8 cellular contexts compared by ENCODE assay signal in the genomic region with DNA sequence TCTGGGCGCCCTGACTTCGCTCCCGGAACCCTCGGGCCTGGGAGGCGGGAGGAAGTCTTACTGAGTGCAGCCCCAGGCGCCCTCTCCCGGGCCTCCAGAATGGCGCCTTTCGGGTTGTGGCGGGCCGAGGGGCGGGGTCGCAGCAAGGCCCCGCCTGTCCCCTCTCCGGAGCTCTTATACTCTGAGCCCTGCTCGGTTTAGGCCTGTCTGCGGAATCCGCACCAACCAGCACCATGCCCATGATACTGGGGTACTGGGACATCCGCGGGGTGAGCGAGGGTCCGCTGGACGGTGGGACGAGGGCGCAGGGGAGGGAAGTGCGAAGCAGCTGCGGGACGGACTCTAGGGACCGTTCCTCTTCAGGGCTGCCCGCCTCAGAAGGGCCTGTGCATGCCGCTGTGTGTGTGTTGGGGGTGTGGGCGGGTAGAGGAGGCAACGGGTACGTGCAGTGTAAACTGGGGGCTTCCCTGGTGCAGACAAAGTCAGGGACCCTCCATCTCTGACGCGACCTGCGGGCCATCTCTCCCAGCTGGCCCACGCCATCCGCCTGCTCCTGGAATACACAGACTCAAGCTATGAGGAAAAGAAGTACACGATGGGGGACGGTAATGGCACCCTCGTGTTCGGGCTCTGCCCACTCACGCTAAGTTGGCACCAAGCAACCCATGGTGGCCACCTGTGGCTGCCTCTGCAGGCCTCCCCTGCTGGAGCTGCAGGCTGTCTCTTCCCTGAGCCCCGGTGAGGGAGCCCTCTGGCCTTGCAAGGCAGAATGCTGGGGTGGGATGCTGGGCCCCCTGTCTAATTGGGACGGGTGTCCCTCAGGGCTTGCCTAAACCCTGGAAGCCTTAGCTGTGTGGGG. TPM values are rescaled to one million over a fixed set of nuclear protein-coding genes. Genes with fewer than 3 reads are reported as not detected.
A peak's percentile ranks its signal among the peaks of the same experiment; 100 is the strongest.
DNase-seq lines count a peak whose midpoint lies in the region; ATAC-seq and TF ChIP-seq lines count a peak whose summit lies in the region.

A gene (plus strand): TSS at position 177 of the 859 bp plus-strand sequence. CDS start 57 bp downstream, at position 234.

- H3K9me3 ChIP-seq in A673 (ENCODE audit: low read depth, low read length, poor library complexity, severe bottlenecking) (no peaks in the 10 kb centered on the region), muscle layer of colon (ENCODE audit: low read length) (no peaks in the 10 kb centered on the region), gastrocnemius medialis (no peaks in the 10 kb centered on the region)

- TSS peak; percentile 28 for BruUV-seq in A673 (replicated peaks; lab: Mats Ljungman, UMichigan)

- TF ChIP-seq CTCF in A673 (conservative IDR thresholded peaks at IDR 0.05; ENCODE audit: low read depth, low read length) (peak; percentile 55), gastrocnemius medialis (IDR thresholded peaks at IDR 0.05 in 4 of 5, conservative IDR thresholded peaks at IDR 0.05 in 1 of 5) (peak in 1 of 5 experiments; percentile 75)

- H3K9me3 Mint-ChIP-seq in activated naive CD8-positive, alpha-beta T cell treated with anti-CD3 and anti-CD28 coated beads, Interleukin-2, amount 50 U/mL, for 24 hours, result no peaks in the 10 kb centered on the region
- no peaks in the 10 kb centered on the region for H3K9me3 Mint-ChIP-seq in activated CD4-positive, alpha-beta memory T cell treated with anti-CD3 and anti-CD28 coated beads for 36 hours

- peak within 1 kb of the TSS; percentile 84 for H3K27ac Mint-ChIP-seq in activated naive CD8-positive, alpha-beta T cell treated with anti-CD3 and anti-CD28 coated beads, Interleukin-2, amount 50 U/mL, for 24 hours
- H3K27ac Mint-ChIP-seq in activated CD4-positive, alpha-beta memory T cell treated with anti-CD3 and anti-CD28 coated beads for 36 hours, result no peak within 1 kb of the TSS

- intact Hi-C loops in A673 (cut with micrococcal nuclease; ENCODE audit: unreplicated experiment) (no loop called here), gastrocnemius medialis (cut with DNase I; ENCODE audit: low total_unique reads) (loop anchor here (2.0 kb wide), 1 partner anchor 45 kb away; no protein-coding TSS in a partner anchor)
- intact Hi-C loops in activated CD4-positive, alpha-beta memory T cell treated with anti-CD3 and anti-CD28 coated beads for 36 hours (cut with micrococcal nuclease), result no loop called here

- peaks cover 14% of the 10 kb centered on the region for H3K4me1 Mint-ChIP-seq in activated naive CD8-positive, alpha-beta T cell treated with anti-CD3 and anti-CD28 coated beads, Interleukin-2, amount 50 U/mL, for 24 hours
- H3K4me1 Mint-ChIP-seq in activated CD4-positive, alpha-beta memory T cell treated with anti-CD3 and anti-CD28 coated beads for 36 hours (ENCODE audit: low read depth), result no peaks in the 10 kb centered on the region

- peak in 1 of 2 donors; percentile 22 for TF ChIP-seq POLR2A in gastrocnemius medialis (IDR thresholded peaks at IDR 0.05)

- H3K9ac ChIP-seq in muscle layer of colon (ENCODE audit: low read length), result no peak within 1 kb of the TSS

- H3K27ac ChIP-seq in A673 (ENCODE audit: low read depth, low read length, poor library complexity, severe bottlenecking) (peak within 1 kb of the TSS; percentile 82), muscle layer of colon (ENCODE audit: low read depth, low read length) (peak within 1 kb of the TSS; percentile 56), gastrocnemius medialis (peak within 1 kb of the TSS in 1 of 4 donors; percentile 84)

- peak within 1 kb of the TSS; percentile 64 for H3K4me3 ChIP-seq in A673 (ENCODE audit: low read depth, low read length, poor library complexity, severe bottlenecking)
- peak within 1 kb of the TSS; percentile 42 to 66 for H3K4me3 ChIP-seq in muscle layer of colon (ENCODE audit: low read depth in 1 of 2, low read length in 2 of 2)
- H3K4me3 ChIP-seq in gastrocnemius medialis, result peak within 1 kb of the TSS in 1 of 4 donors; percentile 54

- H3K36me3 ChIP-seq in A673 (ENCODE audit: insufficient read depth, low read length, poor library complexity, severe bottlenecking), result peaks cover 11% of the 10 kb centered on the region
- no peaks in the 10 kb centered on the region for H3K36me3 ChIP-seq in muscle layer of colon (ENCODE audit: insufficient read depth, low read length)
- no peaks in the 10 kb centered on the region for H3K36me3 ChIP-seq in gastrocnemius medialis

- H3K4me3 Mint-ChIP-seq in activated naive CD8-positive, alpha-beta T cell treated with anti-CD3 and anti-CD28 coated beads, Interleukin-2, amount 50 U/mL, for 24 hours, result peak within 1 kb of the TSS; percentile 82
- no peak within 1 kb of the TSS for H3K4me3 Mint-ChIP-seq in activated CD4-positive, alpha-beta memory T cell treated with anti-CD3 and anti-CD28 coated beads for 36 hours

- POLR2A ChIA-PET in A673 (lab: Charles Lee; ENCODE audit: low non-redundant PET), result interaction anchor here (1.3 kb wide), 1 partner anchor 24 kb away, joined by 16 read pairs; a partner anchor contains a TSS
- POLR2A ChIA-PET in activated CD4-positive, alpha-beta memory T cell treated with anti-CD3 and anti-CD28 coated beads for 36 hours (lab: Charles Lee), result no interaction called here

- H3K36me3 Mint-ChIP-seq in activated naive CD8-positive, alpha-beta T cell treated with anti-CD3 and anti-CD28 coated beads, Interleukin-2, amount 50 U/mL, for 24 hours (ENCODE audit: low read depth), result peaks cover 7% of the 10 kb centered on the region
- H3K36me3 Mint-ChIP-seq in activated CD4-positive, alpha-beta memory T cell treated with anti-CD3 and anti-CD28 coated beads for 36 hours, result no peaks in the 10 kb centered on the region

- H3K4me1 ChIP-seq in A673 (ENCODE audit: insufficient read depth, low read length, poor library complexity, severe bottlenecking), result no peaks in the 10 kb centered on the region
- H3K4me1 ChIP-seq in muscle layer of colon (ENCODE audit: insufficient read depth, low read length), result no peaks in the 10 kb centered on the region
- peaks cover 0 to 6% of the 10 kb centered on the region in 2 donors for H3K4me1 ChIP-seq in gastrocnemius medialis

- no peaks in the 10 kb centered on the region for H3K27me3 Mint-ChIP-seq in activated naive CD8-positive, alpha-beta T cell treated with anti-CD3 and anti-CD28 coated beads, Interleukin-2, amount 50 U/mL, for 24 hours
- no peaks in the 10 kb centered on the region for H3K27me3 Mint-ChIP-seq in activated CD4-positive, alpha-beta memory T cell treated with anti-CD3 and anti-CD28 coated beads for 36 hours

- CTCF ChIA-PET in A673 (lab: Charles Lee), result interaction anchor here (0.6 to 1.5 kb wide), 5 partner anchors 24 to 297 kb away, joined by 3 to 12 read pairs (median 8); a partner anchor contains a TSS
- CTCF ChIA-PET in activated CD4-positive, alpha-beta memory T cell treated with anti-CD3 and anti-CD28 coated beads for 36 hours (lab: Charles Lee), result no interaction called here

- H3K27me3 ChIP-seq in A673 (replicated peaks; ENCODE audit: insufficient read depth, low read depth, low read length, poor library complexity), result no peaks in the 10 kb centered on the region
- no peaks in the 10 kb centered on the region for H3K27me3 ChIP-seq in muscle layer of colon (ENCODE audit: control insufficient read depth in 1 of 2, insufficient read depth in 2 of 2, low read length in 2 of 2)
- no peaks in the 10 kb centered on the region for H3K27me3 ChIP-seq in gastrocnemius medialis

- DNase-seq in A673 (ENCODE audit: low spot score) (peak; percentile 91), mesenteric fat pad (ENCODE audit: low spot score) (no peak), gastrocnemius medialis (no peak)
- peak; percentile 72 for DNase-seq in activated naive CD8-positive, alpha-beta T cell treated with anti-CD3 and anti-CD28 coated beads, Interleukin-2, amount 50 U/mL, for 24 hours
- no peak for DNase-seq in activated CD4-positive, alpha-beta memory T cell treated with anti-CD3 and anti-CD28 coated beads for 36 hours

- peak; percentile 93 for ATAC-seq in GM19035 (IDR thresholded peaks at IDR 0.05; ENCODE audit: unreplicated experiment)
- ATAC-seq in HG03460 (IDR thresholded peaks at IDR 0.05; ENCODE audit: unreplicated experiment), result peak; percentile 96
- peak; percentile 99 for ATAC-seq in activated naive CD8-positive, alpha-beta T cell treated with anti-CD3 and anti-CD28 coated beads, Interleukin-2, amount 50 U/mL, for 24 hours
- ATAC-seq in gastrocnemius medialis, result no peak

- in situ Hi-C loops in gastrocnemius medialis (cut with MboI; ENCODE audit: low sequenced_read_pairs in 4 of 4), result no loop called here

RNA-seq across cellular contexts. Expression of the gene that starts here (rescaled TPM):
- total RNA-seq in A673 (2021) (166 TPM in 2 replicates), mesenteric fat pad (not detected), gastrocnemius medialis (10 to 100 TPM in 1 of 4 donors, not detected in 3; 30.3 TPM)
- under 1 TPM in 1 of 2 experiments, not detected in 1; 0.22 TPM for total RNA-seq in activated CD4-positive, alpha-beta memory T cell treated with anti-CD3 and anti-CD28 coated beads for 36 hours

Comparison
In these comparisons a context has a peak if more than half of its experiments do, and no peak if none do; other contexts are left out.
1. DNase-seq: peak in A673 (single experiment) and activated naive CD8-positive, alpha-beta T cell treated with anti-CD3 and anti-CD28 coated beads, Interleukin-2, amount 50 U/mL, for 24 hours (single experiment); none in mesenteric fat pad (single experiment), gastrocnemius medialis (0 of 2) and activated CD4-positive, alpha-beta memory T cell treated with anti-CD3 and anti-CD28 coated beads for 36 hours (single experiment).
2. ATAC-seq: peak in GM19035 (single experiment), HG03460 (single experiment) and activated naive CD8-positive, alpha-beta T cell treated with anti-CD3 and anti-CD28 coated beads, Interleukin-2, amount 50 U/mL, for 24 hours (single experiment); none in gastrocnemius medialis (0 of 2).